ENCODE assay signal across 1 cellular context in the genomic region with DNA sequence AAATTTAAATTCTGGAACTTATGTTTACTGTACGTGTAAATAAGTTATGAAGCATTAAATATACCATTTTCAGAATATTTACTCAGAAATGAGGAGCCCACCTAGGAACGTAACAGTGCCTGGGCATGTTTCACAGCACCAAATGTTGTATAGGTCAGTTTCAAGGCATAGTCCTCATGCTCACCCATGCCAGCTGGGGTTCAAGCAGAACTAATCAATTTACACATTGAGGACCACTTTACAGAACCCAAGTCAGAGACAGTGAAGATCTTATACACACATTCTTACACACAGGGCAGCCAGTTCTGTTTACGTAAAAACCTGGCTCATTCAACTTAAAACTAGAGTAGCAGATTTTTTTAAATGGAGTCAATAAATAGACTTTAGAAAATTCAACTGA.
TF ChIP-seq lines count a peak whose summit lies in the region.

No MANE protein-coding gene starts in this region.

TF ChIP-seq in K562, 482 proteins besides CTCF, POLR2A, EP300 and RAD21 (continued from another document):
- TF ChIP-seq KDM5B (IDR thresholded peaks at IDR 0.05; ENCODE audit: insufficient replicate concordance, low read depth, low read length) = no peak
- no peak for TF ChIP-seq IRF2 (CRISPR knock-in tag; IDR thresholded peaks at IDR 0.05)
- TF ChIP-seq, protein P1, sequence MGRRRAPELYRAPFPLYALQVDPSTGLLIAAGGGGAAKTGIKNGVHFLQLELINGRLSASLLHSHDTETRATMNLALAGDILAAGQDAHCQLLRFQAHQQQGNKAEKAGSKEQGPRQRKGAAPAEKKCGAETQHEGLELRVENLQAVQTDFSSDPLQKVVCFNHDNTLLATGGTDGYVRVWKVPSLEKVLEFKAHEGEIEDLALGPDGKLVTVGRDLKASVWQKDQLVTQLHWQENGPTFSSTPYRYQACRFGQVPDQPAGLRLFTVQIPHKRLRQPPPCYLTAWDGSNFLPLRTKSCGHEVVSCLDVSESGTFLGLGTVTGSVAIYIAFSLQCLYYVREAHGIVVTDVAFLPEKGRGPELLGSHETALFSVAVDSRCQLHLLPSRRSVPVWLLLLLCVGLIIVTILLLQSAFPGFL (CRISPR knock-in tag; IDR thresholded peaks at IDR 0.05) = no peak
- no peak for TF ChIP-seq TCFL5 (CRISPR knock-in tag; conservative IDR thresholded peaks at IDR 0.05)
- TF ChIP-seq NCOA6 (IDR thresholded peaks at IDR 0.05) = no peak
TF ChIP-seq in K562: peak in this region for 0.
